Comparison of ENCODE assay signal across 1 cellular context in the genomic region with DNA sequence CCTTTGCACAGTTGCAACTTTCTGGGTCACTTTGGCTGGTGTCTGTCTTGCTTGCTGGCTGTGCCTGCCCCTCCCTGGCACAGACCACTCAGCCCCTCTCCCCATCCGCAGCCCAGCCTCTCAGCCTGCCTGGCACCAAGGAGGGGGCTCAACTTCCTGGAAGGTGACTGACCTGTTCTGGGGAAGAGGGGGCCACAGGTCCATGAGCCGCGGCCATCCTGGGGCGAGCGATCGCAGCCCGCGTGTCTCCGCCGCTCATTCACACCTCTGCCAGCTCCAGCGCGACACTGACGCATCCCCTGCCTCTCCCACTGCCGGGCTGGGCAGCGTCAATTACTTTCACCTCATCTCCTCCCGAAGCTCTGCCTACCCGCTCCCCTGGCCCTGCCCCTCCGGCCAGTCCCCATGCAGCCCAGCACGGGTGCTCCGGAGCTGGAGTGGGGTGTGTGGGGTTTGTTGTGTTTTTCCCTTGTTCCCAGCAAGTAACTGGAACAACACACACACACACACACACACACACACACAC.
A peak's percentile ranks its signal among the peaks of the same experiment; 100 is the strongest.
TF ChIP-seq lines count a peak whose summit lies in the region.

No MANE protein-coding gene starts in this region.

TF ChIP-seq in HepG2, 621 proteins besides CTCF, POLR2A, EP300 and RAD21:
- TF ChIP-seq NR3C1 (CRISPR knock-in tag; IDR thresholded peaks at IDR 0.05), result no peak
- peak; percentile 36 for TF ChIP-seq AGO2 (optimal IDR thresholded peaks at IDR 0.05; ENCODE audit: low read depth, low read length)
